1 cellular context compared by ENCODE assay signal in the genomic region with DNA sequence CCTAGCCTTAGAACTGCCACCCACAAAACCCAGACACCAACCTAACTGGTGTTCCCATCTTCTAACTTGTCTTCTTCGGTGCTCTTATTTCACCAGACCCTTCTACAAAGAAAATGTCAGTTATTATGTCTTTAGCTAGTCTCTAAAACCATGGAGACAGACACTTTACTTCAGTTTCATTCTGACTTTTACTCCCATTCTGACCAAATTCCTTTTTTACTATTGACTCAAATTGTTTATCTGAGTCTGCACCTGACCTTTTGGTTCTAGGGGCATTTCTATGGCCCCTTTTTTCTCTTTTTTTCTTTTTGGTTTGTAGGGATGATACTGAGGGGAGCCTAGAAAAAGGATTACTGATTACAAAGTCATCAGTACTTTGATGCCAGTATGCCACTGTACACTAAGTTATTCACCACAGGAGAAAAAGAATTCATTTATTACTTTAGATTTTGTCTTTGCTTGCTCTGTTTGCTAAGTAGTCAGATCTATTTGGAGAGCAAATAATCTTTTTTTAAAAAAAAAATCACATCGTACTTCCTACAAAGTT.
TF ChIP-seq lines count a peak whose summit lies in the region.

No MANE protein-coding gene starts in this region.

TF ChIP-seq in HepG2, 621 proteins besides CTCF, POLR2A, EP300 and RAD21 (continued from another document and continues in another):
- TF ChIP-seq, protein P1, sequence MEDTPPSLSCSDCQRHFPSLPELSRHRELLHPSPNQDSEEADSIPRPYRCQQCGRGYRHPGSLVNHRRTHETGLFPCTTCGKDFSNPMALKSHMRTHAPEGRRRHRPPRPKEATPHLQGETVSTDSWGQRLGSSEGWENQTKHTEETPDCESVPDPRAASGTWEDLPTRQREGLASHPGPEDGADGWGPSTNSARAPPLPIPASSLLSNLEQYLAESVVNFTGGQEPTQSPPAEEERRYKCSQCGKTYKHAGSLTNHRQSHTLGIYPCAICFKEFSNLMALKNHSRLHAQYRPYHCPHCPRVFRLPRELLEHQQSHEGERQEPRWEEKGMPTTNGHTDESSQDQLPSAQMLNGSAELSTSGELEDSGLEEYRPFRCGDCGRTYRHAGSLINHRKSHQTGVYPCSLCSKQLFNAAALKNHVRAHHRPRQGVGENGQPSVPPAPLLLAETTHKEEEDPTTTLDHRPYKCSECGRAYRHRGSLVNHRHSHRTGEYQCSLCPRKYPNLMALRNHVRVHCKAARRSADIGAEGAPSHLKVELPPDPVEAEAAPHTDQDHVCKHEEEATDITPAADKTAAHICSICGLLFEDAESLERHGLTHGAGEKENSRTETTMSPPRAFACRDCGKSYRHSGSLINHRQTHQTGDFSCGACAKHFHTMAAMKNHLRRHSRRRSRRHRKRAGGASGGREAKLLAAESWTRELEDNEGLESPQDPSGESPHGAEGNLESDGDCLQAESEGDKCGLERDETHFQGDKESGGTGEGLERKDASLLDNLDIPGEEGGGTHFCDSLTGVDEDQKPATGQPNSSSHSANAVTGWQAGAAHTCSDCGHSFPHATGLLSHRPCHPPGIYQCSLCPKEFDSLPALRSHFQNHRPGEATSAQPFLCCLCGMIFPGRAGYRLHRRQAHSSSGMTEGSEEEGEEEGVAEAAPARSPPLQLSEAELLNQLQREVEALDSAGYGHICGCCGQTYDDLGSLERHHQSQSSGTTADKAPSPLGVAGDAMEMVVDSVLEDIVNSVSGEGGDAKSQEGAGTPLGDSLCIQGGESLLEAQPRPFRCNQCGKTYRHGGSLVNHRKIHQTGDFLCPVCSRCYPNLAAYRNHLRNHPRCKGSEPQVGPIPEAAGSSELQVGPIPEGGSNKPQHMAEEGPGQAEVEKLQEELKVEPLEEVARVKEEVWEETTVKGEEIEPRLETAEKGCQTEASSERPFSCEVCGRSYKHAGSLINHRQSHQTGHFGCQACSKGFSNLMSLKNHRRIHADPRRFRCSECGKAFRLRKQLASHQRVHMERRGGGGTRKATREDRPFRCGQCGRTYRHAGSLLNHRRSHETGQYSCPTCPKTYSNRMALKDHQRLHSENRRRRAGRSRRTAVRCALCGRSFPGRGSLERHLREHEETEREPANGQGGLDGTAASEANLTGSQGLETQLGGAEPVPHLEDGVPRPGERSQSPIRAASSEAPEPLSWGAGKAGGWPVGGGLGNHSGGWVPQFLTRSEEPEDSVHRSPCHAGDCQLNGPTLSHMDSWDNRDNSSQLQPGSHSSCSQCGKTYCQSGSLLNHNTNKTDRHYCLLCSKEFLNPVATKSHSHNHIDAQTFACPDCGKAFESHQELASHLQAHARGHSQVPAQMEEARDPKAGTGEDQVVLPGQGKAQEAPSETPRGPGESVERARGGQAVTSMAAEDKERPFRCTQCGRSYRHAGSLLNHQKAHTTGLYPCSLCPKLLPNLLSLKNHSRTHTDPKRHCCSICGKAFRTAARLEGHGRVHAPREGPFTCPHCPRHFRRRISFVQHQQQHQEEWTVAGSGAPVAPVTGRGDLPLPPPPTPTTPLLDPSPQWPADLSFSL (CRISPR knock-in tag; IDR thresholded peaks at IDR 0.05) = no peak
- TF ChIP-seq FLYWCH1 (CRISPR knock-in tag; IDR thresholded peaks at IDR 0.05) = no peak
- TF ChIP-seq, protein P2, sequence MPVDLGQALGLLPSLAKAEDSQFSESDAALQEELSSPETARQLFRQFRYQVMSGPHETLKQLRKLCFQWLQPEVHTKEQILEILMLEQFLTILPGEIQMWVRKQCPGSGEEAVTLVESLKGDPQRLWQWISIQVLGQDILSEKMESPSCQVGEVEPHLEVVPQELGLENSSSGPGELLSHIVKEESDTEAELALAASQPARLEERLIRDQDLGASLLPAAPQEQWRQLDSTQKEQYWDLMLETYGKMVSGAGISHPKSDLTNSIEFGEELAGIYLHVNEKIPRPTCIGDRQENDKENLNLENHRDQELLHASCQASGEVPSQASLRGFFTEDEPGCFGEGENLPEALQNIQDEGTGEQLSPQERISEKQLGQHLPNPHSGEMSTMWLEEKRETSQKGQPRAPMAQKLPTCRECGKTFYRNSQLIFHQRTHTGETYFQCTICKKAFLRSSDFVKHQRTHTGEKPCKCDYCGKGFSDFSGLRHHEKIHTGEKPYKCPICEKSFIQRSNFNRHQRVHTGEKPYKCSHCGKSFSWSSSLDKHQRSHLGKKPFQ (CRISPR knock-in tag; IDR thresholded peaks at IDR 0.05; ENCODE audit: insufficient replicate concordance) = no peak
- no peak for TF ChIP-seq KLF12 (CRISPR knock-in tag; IDR thresholded peaks at IDR 0.05; ENCODE audit: borderline replicate concordance)
- no peak for TF ChIP-seq IKZF1 (IDR thresholded peaks at IDR 0.05)
- TF ChIP-seq, protein P3, sequence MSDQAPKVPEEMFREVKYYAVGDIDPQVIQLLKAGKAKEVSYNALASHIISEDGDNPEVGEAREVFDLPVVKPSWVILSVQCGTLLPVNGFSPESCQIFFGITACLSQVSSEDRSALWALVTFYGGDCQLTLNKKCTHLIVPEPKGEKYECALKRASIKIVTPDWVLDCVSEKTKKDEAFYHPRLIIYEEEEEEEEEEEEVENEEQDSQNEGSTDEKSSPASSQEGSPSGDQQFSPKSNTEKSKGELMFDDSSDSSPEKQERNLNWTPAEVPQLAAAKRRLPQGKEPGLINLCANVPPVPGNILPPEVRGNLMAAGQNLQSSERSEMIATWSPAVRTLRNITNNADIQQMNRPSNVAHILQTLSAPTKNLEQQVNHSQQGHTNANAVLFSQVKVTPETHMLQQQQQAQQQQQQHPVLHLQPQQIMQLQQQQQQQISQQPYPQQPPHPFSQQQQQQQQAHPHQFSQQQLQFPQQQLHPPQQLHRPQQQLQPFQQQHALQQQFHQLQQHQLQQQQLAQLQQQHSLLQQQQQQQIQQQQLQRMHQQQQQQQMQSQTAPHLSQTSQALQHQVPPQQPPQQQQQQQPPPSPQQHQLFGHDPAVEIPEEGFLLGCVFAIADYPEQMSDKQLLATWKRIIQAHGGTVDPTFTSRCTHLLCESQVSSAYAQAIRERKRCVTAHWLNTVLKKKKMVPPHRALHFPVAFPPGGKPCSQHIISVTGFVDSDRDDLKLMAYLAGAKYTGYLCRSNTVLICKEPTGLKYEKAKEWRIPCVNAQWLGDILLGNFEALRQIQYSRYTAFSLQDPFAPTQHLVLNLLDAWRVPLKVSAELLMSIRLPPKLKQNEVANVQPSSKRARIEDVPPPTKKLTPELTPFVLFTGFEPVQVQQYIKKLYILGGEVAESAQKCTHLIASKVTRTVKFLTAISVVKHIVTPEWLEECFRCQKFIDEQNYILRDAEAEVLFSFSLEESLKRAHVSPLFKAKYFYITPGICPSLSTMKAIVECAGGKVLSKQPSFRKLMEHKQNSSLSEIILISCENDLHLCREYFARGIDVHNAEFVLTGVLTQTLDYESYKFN (CRISPR knock-in tag; conservative IDR thresholded peaks at IDR 0.05) = peak; percentile 95
- no peak for TF ChIP-seq ZZZ3 (CRISPR knock-in tag; IDR thresholded peaks at IDR 0.05; ENCODE audit: borderline replicate concordance)
- TF ChIP-seq, protein P4, sequence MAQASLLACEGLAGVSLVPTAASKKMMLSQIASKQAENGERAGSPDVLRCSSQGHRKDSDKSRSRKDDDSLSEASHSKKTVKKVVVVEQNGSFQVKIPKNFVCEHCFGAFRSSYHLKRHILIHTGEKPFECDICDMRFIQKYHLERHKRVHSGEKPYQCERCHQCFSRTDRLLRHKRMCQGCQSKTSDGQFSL (CRISPR knock-in tag; IDR thresholded peaks at IDR 0.05) = no peak
- TF ChIP-seq, protein P5, sequence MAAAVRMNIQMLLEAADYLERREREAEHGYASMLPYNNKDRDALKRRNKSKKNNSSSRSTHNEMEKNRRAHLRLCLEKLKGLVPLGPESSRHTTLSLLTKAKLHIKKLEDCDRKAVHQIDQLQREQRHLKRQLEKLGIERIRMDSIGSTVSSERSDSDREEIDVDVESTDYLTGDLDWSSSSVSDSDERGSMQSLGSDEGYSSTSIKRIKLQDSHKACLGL (CRISPR knock-in tag; IDR thresholded peaks at IDR 0.05) = no peak
- 0 out of 2 replicates have a peak, but pooled peaks have one; percentile 54 for TF ChIP-seq ZNF570 (CRISPR knock-in tag; IDR thresholded peaks at IDR 0.05; ENCODE audit: borderline replicate concordance)
- no peak for TF ChIP-seq NFYC (CRISPR knock-in tag; IDR thresholded peaks at IDR 0.05)
- no peak for TF ChIP-seq NFE2L2 (IDR thresholded peaks at IDR 0.05; ENCODE audit: low read length)
- TF ChIP-seq, protein P6, sequence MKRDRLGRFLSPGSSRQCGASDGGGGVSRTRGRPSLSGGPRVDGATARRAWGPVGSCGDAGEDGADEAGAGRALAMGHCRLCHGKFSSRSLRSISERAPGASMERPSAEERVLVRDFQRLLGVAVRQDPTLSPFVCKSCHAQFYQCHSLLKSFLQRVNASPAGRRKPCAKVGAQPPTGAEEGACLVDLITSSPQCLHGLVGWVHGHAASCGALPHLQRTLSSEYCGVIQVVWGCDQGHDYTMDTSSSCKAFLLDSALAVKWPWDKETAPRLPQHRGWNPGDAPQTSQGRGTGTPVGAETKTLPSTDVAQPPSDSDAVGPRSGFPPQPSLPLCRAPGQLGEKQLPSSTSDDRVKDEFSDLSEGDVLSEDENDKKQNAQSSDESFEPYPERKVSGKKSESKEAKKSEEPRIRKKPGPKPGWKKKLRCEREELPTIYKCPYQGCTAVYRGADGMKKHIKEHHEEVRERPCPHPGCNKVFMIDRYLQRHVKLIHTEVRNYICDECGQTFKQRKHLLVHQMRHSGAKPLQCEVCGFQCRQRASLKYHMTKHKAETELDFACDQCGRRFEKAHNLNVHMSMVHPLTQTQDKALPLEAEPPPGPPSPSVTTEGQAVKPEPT (CRISPR knock-in tag; IDR thresholded peaks at IDR 0.05; ENCODE audit: low read depth) = no peak
- 0 out of 2 replicates have a peak, but pooled peaks have one; percentile 25 for TF ChIP-seq HDAC1 (CRISPR knock-in tag; IDR thresholded peaks at IDR 0.05)
- no peak for TF ChIP-seq ZFAT (CRISPR knock-in tag; conservative IDR thresholded peaks at IDR 0.05)
- TF ChIP-seq, protein P7, sequence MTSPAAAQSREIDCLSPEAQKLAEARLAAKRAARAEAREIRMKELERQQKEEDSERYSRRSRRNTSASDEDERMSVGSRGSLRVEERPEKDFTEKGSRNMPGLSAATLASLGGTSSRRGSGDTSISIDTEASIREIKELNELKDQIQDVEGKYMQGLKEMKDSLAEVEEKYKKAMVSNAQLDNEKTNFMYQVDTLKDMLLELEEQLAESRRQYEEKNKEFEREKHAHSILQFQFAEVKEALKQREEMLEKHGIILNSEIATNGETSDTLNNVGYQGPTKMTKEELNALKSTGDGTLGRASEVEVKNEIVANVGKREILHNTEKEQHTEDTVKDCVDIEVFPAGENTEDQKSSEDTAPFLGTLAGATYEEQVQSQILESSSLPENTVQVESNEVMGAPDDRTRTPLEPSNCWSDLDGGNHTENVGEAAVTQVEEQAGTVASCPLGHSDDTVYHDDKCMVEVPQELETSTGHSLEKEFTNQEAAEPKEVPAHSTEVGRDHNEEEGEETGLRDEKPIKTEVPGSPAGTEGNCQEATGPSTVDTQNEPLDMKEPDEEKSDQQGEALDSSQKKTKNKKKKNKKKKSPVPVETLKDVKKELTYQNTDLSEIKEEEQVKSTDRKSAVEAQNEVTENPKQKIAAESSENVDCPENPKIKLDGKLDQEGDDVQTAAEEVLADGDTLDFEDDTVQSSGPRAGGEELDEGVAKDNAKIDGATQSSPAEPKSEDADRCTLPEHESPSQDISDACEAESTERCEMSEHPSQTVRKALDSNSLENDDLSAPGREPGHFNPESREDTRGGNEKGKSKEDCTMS (CRISPR knock-in tag; conservative IDR thresholded peaks at IDR 0.05) = no peak
- TF ChIP-seq, protein P8, sequence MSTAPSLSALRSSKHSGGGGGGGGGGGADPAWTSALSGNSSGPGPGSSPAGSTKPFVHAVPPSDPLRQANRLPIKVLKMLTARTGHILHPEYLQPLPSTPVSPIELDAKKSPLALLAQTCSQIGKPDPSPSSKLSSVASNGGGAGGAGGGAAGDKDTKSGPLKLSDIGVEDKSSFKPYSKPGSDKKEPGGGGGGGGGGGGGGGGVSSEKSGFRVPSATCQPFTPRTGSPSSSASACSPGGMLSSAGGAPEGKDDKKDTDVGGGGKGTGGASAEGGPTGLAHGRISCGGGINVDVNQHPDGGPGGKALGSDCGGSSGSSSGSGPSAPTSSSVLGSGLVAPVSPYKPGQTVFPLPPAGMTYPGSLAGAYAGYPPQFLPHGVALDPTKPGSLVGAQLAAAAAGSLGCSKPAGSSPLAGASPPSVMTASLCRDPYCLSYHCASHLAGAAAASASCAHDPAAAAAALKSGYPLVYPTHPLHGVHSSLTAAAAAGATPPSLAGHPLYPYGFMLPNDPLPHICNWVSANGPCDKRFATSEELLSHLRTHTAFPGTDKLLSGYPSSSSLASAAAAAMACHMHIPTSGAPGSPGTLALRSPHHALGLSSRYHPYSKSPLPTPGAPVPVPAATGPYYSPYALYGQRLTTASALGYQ (CRISPR knock-in tag; IDR thresholded peaks at IDR 0.05) = peak; percentile 68; the same call in 1 of the 2 replicates
- TF ChIP-seq, protein P9, sequence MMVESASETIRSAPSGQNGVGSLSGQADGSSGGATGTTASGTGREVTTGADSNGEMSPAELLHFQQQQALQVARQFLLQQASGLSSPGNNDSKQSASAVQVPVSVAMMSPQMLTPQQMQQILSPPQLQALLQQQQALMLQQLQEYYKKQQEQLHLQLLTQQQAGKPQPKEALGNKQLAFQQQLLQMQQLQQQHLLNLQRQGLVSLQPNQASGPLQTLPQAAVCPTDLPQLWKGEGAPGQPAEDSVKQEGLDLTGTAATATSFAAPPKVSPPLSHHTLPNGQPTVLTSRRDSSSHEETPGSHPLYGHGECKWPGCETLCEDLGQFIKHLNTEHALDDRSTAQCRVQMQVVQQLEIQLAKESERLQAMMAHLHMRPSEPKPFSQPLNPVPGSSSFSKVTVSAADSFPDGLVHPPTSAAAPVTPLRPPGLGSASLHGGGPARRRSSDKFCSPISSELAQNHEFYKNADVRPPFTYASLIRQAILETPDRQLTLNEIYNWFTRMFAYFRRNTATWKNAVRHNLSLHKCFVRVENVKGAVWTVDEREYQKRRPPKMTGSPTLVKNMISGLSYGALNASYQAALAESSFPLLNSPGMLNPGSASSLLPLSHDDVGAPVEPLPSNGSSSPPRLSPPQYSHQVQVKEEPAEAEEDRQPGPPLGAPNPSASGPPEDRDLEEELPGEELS (CRISPR knock-in tag; IDR thresholded peaks at IDR 0.05) = peak; percentile 73
- TF ChIP-seq, protein P10, sequence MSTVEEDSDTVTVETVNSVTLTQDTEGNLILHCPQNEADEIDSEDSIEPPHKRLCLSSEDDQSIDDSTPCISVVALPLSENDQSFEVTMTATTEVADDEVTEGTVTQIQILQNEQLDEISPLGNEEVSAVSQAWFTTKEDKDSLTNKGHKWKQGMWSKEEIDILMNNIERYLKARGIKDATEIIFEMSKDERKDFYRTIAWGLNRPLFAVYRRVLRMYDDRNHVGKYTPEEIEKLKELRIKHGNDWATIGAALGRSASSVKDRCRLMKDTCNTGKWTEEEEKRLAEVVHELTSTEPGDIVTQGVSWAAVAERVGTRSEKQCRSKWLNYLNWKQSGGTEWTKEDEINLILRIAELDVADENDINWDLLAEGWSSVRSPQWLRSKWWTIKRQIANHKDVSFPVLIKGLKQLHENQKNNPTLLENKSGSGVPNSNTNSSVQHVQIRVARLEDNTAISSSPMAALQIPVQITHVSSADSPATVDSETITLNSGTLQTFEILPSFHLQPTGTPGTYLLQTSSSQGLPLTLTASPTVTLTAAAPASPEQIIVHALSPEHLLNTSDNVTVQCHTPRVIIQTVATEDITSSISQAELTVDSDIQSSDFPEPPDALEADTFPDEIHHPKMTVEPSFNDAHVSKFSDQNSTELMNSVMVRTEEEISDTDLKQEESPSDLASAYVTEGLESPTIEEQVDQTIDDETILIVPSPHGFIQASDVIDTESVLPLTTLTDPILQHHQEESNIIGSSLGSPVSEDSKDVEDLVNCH (CRISPR knock-in tag; IDR thresholded peaks at IDR 0.05) = no peak
- TF ChIP-seq STAG1 (CRISPR knock-in tag; IDR thresholded peaks at IDR 0.05) = no peak; the same call in 1 of the 2 replicates
- no peak for TF ChIP-seq ZNF766 (CRISPR knock-in tag; IDR thresholded peaks at IDR 0.05; ENCODE audit: borderline replicate concordance)
